Comparison of ENCODE assay signal across 8 cellular contexts in genomic region chr1:23554481-23555224, GRCh38. TPM values are rescaled to one million over a fixed set of nuclear protein-coding genes. Genes with fewer than 3 reads are reported as not detected.
DNase-seq lines count a peak whose midpoint lies in the region; ATAC-seq and TF ChIP-seq lines count a peak whose summit lies in the region.

No MANE protein-coding gene starts in this region.

- TF ChIP-seq CTCF in AG09319 (IDR thresholded peaks at IDR 0.05; ENCODE audit: low read depth, low read length) (peak; percentile 36), left lung (IDR thresholded peaks at IDR 0.05) (no peak)

- peaks cover 26 to 56% of the 10 kb centered on the region in 2 donors for H3K4me1 ChIP-seq in left lung

- intact Hi-C loops in left lung (cut with DNase I), result no loop called here

- DNase-seq in AG09319 (ENCODE audit: extremely low read depth, low read depth), result no peak
- peak; percentile 82 for DNase-seq in NCI-H345 treated with DMSO at 0.1 percent for 48 hours (lab: John Stamatoyannopoulos, UW; ENCODE audit: unreplicated experiment)
- DNase-seq in activated CD4-positive, alpha-beta T cell treated with anti-CD3 and anti-CD28 coated beads for 48 hours, result peak; percentile 85
- DNase-seq in left lung, result peak; percentile 86 to 95
- peak; percentile 72 to 75 for DNase-seq in stimulated activated CD4-positive, alpha-beta T cell treated with anti-CD3 and anti-CD28 coated beads, Interleukin-2, amount 100 ng/mL, for 48 hours

- H3K27ac ChIP-seq in cingulate gyrus (ENCODE audit: low read depth, low read length) (peak overlapping the region; percentile 90), left lung (peak overlapping the region; percentile 95 to 96)

- H3K9me3 ChIP-seq in left lung, result no peaks in the 10 kb centered on the region

- peak; percentile 58 for ATAC-seq in GM18909 (IDR thresholded peaks at IDR 0.05; ENCODE audit: poor library complexity, unreplicated experiment)
- peak; percentile 44 for ATAC-seq in HG03139 (IDR thresholded peaks at IDR 0.05; ENCODE audit: unreplicated experiment)
- ATAC-seq in left lung, result peak; percentile 73

- H3K27me3 ChIP-seq in left lung, result peaks cover 0 to 60% of the 10 kb centered on the region in 2 donors

- peak overlapping the region; percentile 28 to 89 for H3K4me3 ChIP-seq in left lung

- peaks cover 0 to 3% of the 10 kb centered on the region in 2 donors for H3K36me3 ChIP-seq in left lung

RNA-seq across cellular contexts. Expression of gene ID3, which starts 4.6 kb away (rescaled TPM):
- 100 to 1,000 TPM; 125 to 129 TPM for total RNA-seq in left lung

RNA-seq across cellular contexts. Expression of gene E2F2, which starts 23.6 kb away (rescaled TPM):
- total RNA-seq in left lung, result 1 to 10 TPM; 3.2 to 4.3 TPM
